ENCODE assay signal across 17 cellular contexts in genomic region chr3:136023264-136023978, GRCh38. TPM values are rescaled to one million over a fixed set of nuclear protein-coding genes. Genes with fewer than 3 reads are reported as not detected.
A peak's percentile ranks its signal among the peaks of the same experiment; 100 is the strongest.
DNase-seq lines count a peak whose midpoint lies in the region; ATAC-seq and TF ChIP-seq lines count a peak whose summit lies in the region.
"Had no signal": no experiment of that assay in that cellular context is flagged by ENCODE, and none has a peak within 500 bp of the region (broad histone marks: within the 10 kb centered on the region; RNA-seq: fewer than 3 reads in every experiment).

No MANE protein-coding gene starts in this region.

- H3K79me2 ChIP-seq in smooth muscle cell (ENCODE audit: low read depth), result peaks cover 14% of the 10 kb centered on the region

- no peak overlapping the region for H3K23ac ChIP-seq in mesenchymal stem cell (ENCODE audit: low read length in 2 of 2)

- H3K4ac ChIP-seq in mesenchymal stem cell (ENCODE audit: low read depth in 1 of 2, low read length in 2 of 2), result no peak overlapping the region

- H2BK120ac ChIP-seq in mesenchymal stem cell (ENCODE audit: low read depth, low read length), result no peak overlapping the region

- no peak for TF ChIP-seq POLR2A in heart left ventricle (IDR thresholded peaks at IDR 0.05)

- H3K4me3 ChIP-seq in heart left ventricle (peak overlapping the region; percentile 9 to 63 (median 46)), mesenchymal stem cell (ENCODE audit: insufficient read depth in 1 of 2, low read depth in 1 of 2, low read length in 2 of 2) (no peak overlapping the region), smooth muscle cell (no peak overlapping the region)
- H3K4me3 ChIP-seq: HAP-1 had no signal

- H3K27me3 ChIP-seq in heart left ventricle (no peaks in the 10 kb centered on the region), mesenchymal stem cell (ENCODE audit: control insufficient read depth in 1 of 2, insufficient read depth in 1 of 2, low read length in 2 of 2) (no peaks in the 10 kb centered on the region), smooth muscle cell (ENCODE audit: low read depth) (no peaks in the 10 kb centered on the region)

- no peak overlapping the region for H3K18ac ChIP-seq in mesenchymal stem cell (ENCODE audit: low read depth in 1 of 2, low read length in 2 of 2)

- intact Hi-C loops in heart left ventricle (cut with DNase I), result loop anchor here in 9 of 10 donors (2.0 to 10.0 kb wide), 4 partner anchors 56 to 59 kb away; partner anchors contain the start of gene PPP2R3A (in 8 of the 9)

- no peak for TF ChIP-seq CTCF in heart left ventricle (IDR thresholded peaks at IDR 0.05)
- TF ChIP-seq CTCF in smooth muscle cell (IDR thresholded peaks at IDR 0.05; ENCODE audit: borderline replicate concordance, insufficient read depth, poor library complexity, severe bottlenecking), result no peak

- H3K4me1 ChIP-seq in heart left ventricle (peaks cover 0 to 42% (median 14%) of the 10 kb centered on the region in 12 donors), mesenchymal stem cell (ENCODE audit: control insufficient read depth, insufficient read depth, low read depth, low read length) (no peaks in the 10 kb centered on the region), smooth muscle cell (ENCODE audit: low read depth) (peaks cover 30% of the 10 kb centered on the region)
- H3K4me1 ChIP-seq: BE2C, HAP-1 had no signal

- H3K27ac ChIP-seq in heart left ventricle (peak overlapping the region; percentile 58 to 93 (median 82)), mesenchymal stem cell (ENCODE audit: low read length, poor library complexity, severe bottlenecking) (no peak overlapping the region), smooth muscle cell (ENCODE audit: low read depth) (peak overlapping the region; percentile 67)
- H3K27ac ChIP-seq: KMS-11 had no signal

- DNase-seq in amniotic epithelial cell (ENCODE audit: low read depth) (peak; percentile 60), heart left ventricle (no peak), mesenchymal stem cell (peak; percentile 16), smooth muscle cell (lab: John Stamatoyannopoulos, UW; ENCODE audit: unreplicated experiment) (no peak), NCI-H226 (no peak), DMS153 (lab: John Stamatoyannopoulos, UW) (no peak), NCI-H2196 treated with DMSO at 0.1 percent for 48 hours (lab: John Stamatoyannopoulos, UW; ENCODE audit: unreplicated experiment) (no peak)
- DNase-seq: BE2C, DMS53, MM.1S, NCI-H1930, NCI-H2171 treated with DMSO at 0.1 percent for 48 hours, NCI-H510A treated with DMSO at 0.1 percent for 48 hours, SIG-M5 had no signal

- no peak overlapping the region for H2AK5ac ChIP-seq in mesenchymal stem cell (ENCODE audit: low read length, severe bottlenecking)

- peaks cover 9% of the 10 kb centered on the region for H4K20me1 ChIP-seq in smooth muscle cell (ENCODE audit: low read depth)

- no peak overlapping the region for H4K8ac ChIP-seq in mesenchymal stem cell (ENCODE audit: low read length)

- H4K91ac ChIP-seq in mesenchymal stem cell (ENCODE audit: low read length), result no peak overlapping the region

- peak; percentile 62 to 86 (median 76) for ATAC-seq in heart left ventricle
- ATAC-seq: Panc1 had no signal

- no peaks in the 10 kb centered on the region for H3K9me3 ChIP-seq in heart left ventricle
- H3K9me3 ChIP-seq in mesenchymal stem cell (ENCODE audit: control insufficient read depth, low read length), result no peaks in the 10 kb centered on the region
- H3K9me3 ChIP-seq in smooth muscle cell (replicated peaks; ENCODE audit: low read depth), result no peaks in the 10 kb centered on the region
- H3K9me3 ChIP-seq: BE2C, HAP-1 had no signal

- H2AFZ ChIP-seq in mesenchymal stem cell (ENCODE audit: low read depth, low read length) (no peak overlapping the region), smooth muscle cell (ENCODE audit: low read depth) (no peak overlapping the region)

- no peak overlapping the region for H3K4me2 ChIP-seq in mesenchymal stem cell (ENCODE audit: low read length, poor library complexity, severe bottlenecking)
- peak overlapping the region; percentile 44 for H3K4me2 ChIP-seq in smooth muscle cell
- H3K4me2 ChIP-seq: KMS-11 had no signal

- no peak overlapping the region for H3K14ac ChIP-seq in mesenchymal stem cell (ENCODE audit: low read length in 2 of 2)

- H3F3A ChIP-seq in smooth muscle cell (ENCODE audit: low read depth), result no peaks in the 10 kb centered on the region

- H2BK12ac ChIP-seq in mesenchymal stem cell (ENCODE audit: low read length in 2 of 2), result no peak overlapping the region

- no peak overlapping the region for H2BK5ac ChIP-seq in mesenchymal stem cell (ENCODE audit: low read depth, low read length, poor library complexity, severe bottlenecking)

- no peak overlapping the region for H3K9ac ChIP-seq in mesenchymal stem cell (ENCODE audit: low read length)
- no peak overlapping the region for H3K9ac ChIP-seq in smooth muscle cell (ENCODE audit: low read depth)
- H3K9ac ChIP-seq: KMS-11 had no signal

- H3K36me3 ChIP-seq in heart left ventricle (peaks cover 0 to 19% (median 11%) of the 10 kb centered on the region in 9 donors), mesenchymal stem cell (ENCODE audit: control insufficient read depth in 1 of 2, insufficient read depth in 2 of 2, low read depth in 1 of 2, low read length in 2 of 2) (peaks cover 0 to 18% of the 10 kb centered on the region in 2 experiments), smooth muscle cell (ENCODE audit: low read depth) (no peaks in the 10 kb centered on the region)
- H3K36me3 ChIP-seq: BE2C, HAP-1 had no signal

- H2BK15ac ChIP-seq in mesenchymal stem cell (ENCODE audit: low read depth, poor library complexity, severe bottlenecking), result no peak overlapping the region

- peaks cover 9% of the 10 kb centered on the region for H3K79me1 ChIP-seq in mesenchymal stem cell (replicated peaks; ENCODE audit: low read length, poor library complexity, severe bottlenecking)

- 50 to 76% (median 69%) methylated on average over 3 of the region's 3 CpGs for WGBS in heart left ventricle, 4 donors
- WGBS in mesenchymal stem cell, result 80% methylated on average over 2 of the region's 3 CpGs
- WGBS in smooth muscle cell (ENCODE audit: low lambda C conversion rate), result 29% methylated on average over 3 of the region's 3 CpGs

RNA-seq across cellular contexts. Expression of gene PPP2R3A, which starts 57.9 kb away (rescaled TPM):
- total RNA-seq in heart left ventricle (100 to 1,000 TPM in 4 of 9 donors, 10 to 100 TPM in 5; 46.8 to 136 (median 95.5) TPM), smooth muscle cell (21.3 and 24.7 TPM in 2 replicates)
- polyA plus RNA-seq in heart left ventricle (10 to 100 TPM; 10.4 to 20.2 TPM), smooth muscle cell (7.6 and 8.0 TPM in 2 replicates)
- polyA plus RNA-seq in mesenchymal stem cell (2013, experiment 1 of 2), result 6.6 TPM
- 6.2 TPM for polyA plus RNA-seq in mesenchymal stem cell (2013, experiment 2 of 2)

Comparison
In these comparisons a context has a peak if more than half of its experiments do, and no peak if none do; other contexts are left out.
1. DNase-seq: peak in amniotic epithelial cell (single experiment) and mesenchymal stem cell (single experiment); none in heart left ventricle (0 of 5), smooth muscle cell (single experiment), NCI-H226 (single experiment), DMS153 (single experiment) and NCI-H2196 treated with DMSO at 0.1 percent for 48 hours (single experiment).
2. H3K4me3 ChIP-seq: peak in heart left ventricle (12 of 12); none in mesenchymal stem cell (0 of 2) and smooth muscle cell (single experiment).